Comparison of ENCODE assay signal across 2 cellular contexts in genomic region chr12:52953181-52953841, GRCh38.
A peak's percentile ranks its signal among the peaks of the same experiment; 100 is the strongest.
TF ChIP-seq lines count a peak whose summit lies in the region.

No MANE protein-coding gene starts in this region.

TF ChIP-seq in HCT116, 20 proteins besides CTCF, POLR2A, EP300 and RAD21:
- TF ChIP-seq POLR2AphosphoS5 (IDR thresholded peaks at IDR 0.05; ENCODE audit: low read depth, low read length), result peak; percentile 86
- no peak for TF ChIP-seq EGR1 (IDR thresholded peaks at IDR 0.05; ENCODE audit: low read depth)
- no peak for TF ChIP-seq SP1 (IDR thresholded peaks at IDR 0.05; ENCODE audit: low read depth)
- TF ChIP-seq ZBTB33 (IDR thresholded peaks at IDR 0.05; ENCODE audit: extremely low read depth, insufficient replicate concordance, low read length), result no peak
- no peak for TF ChIP-seq EZH2phosphoT487 (IDR thresholded peaks at IDR 0.05; ENCODE audit: borderline replicate concordance)
- no peak for TF ChIP-seq MAX (IDR thresholded peaks at IDR 0.05)

TF ChIP-seq in HepG2, 621 proteins besides CTCF, POLR2A, EP300 and RAD21 (continues in another document):
- TF ChIP-seq, protein P1, sequence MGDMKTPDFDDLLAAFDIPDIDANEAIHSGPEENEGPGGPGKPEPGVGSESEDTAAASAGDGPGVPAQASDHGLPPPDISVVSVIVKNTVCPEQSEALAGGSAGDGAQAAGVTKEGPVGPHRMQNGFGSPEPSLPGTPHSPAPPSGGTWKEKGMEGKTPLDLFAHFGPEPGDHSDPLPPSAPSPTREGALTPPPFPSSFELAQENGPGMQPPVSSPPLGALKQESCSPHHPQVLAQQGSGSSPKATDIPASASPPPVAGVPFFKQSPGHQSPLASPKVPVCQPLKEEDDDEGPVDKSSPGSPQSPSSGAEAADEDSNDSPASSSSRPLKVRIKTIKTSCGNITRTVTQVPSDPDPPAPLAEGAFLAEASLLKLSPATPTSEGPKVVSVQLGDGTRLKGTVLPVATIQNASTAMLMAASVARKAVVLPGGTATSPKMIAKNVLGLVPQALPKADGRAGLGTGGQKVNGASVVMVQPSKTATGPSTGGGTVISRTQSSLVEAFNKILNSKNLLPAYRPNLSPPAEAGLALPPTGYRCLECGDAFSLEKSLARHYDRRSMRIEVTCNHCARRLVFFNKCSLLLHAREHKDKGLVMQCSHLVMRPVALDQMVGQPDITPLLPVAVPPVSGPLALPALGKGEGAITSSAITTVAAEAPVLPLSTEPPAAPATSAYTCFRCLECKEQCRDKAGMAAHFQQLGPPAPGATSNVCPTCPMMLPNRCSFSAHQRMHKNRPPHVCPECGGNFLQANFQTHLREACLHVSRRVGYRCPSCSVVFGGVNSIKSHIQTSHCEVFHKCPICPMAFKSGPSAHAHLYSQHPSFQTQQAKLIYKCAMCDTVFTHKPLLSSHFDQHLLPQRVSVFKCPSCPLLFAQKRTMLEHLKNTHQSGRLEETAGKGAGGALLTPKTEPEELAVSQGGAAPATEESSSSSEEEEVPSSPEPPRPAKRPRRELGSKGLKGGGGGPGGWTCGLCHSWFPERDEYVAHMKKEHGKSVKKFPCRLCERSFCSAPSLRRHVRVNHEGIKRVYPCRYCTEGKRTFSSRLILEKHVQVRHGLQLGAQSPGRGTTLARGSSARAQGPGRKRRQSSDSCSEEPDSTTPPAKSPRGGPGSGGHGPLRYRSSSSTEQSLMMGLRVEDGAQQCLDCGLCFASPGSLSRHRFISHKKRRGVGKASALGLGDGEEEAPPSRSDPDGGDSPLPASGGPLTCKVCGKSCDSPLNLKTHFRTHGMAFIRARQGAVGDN (CRISPR knock-in tag; IDR thresholded peaks at IDR 0.05), result no peak
- TF ChIP-seq KMT2A (CRISPR knock-in tag; IDR thresholded peaks at IDR 0.05) (no peak), RBFOX2 (IDR thresholded peaks at IDR 0.05; ENCODE audit: low read depth, low read length) (peak; percentile 77), ZZZ3 (CRISPR knock-in tag; IDR thresholded peaks at IDR 0.05; ENCODE audit: borderline replicate concordance) (no peak), IKZF4 (CRISPR knock-in tag; IDR thresholded peaks at IDR 0.05; ENCODE audit: borderline replicate concordance, low read depth, not compliant biosample characterization) (no peak), ZNF207 (IDR thresholded peaks at IDR 0.05; ENCODE audit: borderline replicate concordance) (no peak), MEIS2 (CRISPR knock-in tag; IDR thresholded peaks at IDR 0.05) (no peak), RCOR2 (CRISPR knock-in tag; IDR thresholded peaks at IDR 0.05) (no peak), ARNT (IDR thresholded peaks at IDR 0.05) (no peak), ZNF260 (CRISPR knock-in tag; IDR thresholded peaks at IDR 0.05; ENCODE audit: borderline replicate concordance, low read depth) (no peak), CENPX (CRISPR knock-in tag; IDR thresholded peaks at IDR 0.05) (no peak), NR3C1 (CRISPR knock-in tag; IDR thresholded peaks at IDR 0.05) (no peak), SKIL (CRISPR knock-in tag; IDR thresholded peaks at IDR 0.05; ENCODE audit: borderline replicate concordance) (no peak), ZNF468 (CRISPR knock-in tag; IDR thresholded peaks at IDR 0.05) (no peak), ZNF557 (CRISPR knock-in tag; IDR thresholded peaks at IDR 0.05) (no peak), RBM22 (optimal IDR thresholded peaks at IDR 0.05; ENCODE audit: low read length) (peak; percentile 95), POLR2G (IDR thresholded peaks at IDR 0.05; ENCODE audit: low read depth, low read length) (peak; percentile 51), SNAPC4 (CRISPR knock-in tag; IDR thresholded peaks at IDR 0.05) (no peak), EHMT2 (IDR thresholded peaks at IDR 0.05; ENCODE audit: borderline replicate concordance, low read depth, low read length) (no peak), POLR2AphosphoS2 (IDR thresholded peaks at IDR 0.05; ENCODE audit: low read depth, low read length) (0 out of 2 replicates have a peak, but pooled peaks have one; percentile 69), ISL2 (CRISPR knock-in tag; IDR thresholded peaks at IDR 0.05) (no peak), ZNF101 (CRISPR knock-in tag; IDR thresholded peaks at IDR 0.05; ENCODE audit: borderline replicate concordance, low read depth) (no peak), MIER3 (CRISPR knock-in tag; IDR thresholded peaks at IDR 0.05; ENCODE audit: borderline replicate concordance) (no peak)
- TF ChIP-seq, protein P2, sequence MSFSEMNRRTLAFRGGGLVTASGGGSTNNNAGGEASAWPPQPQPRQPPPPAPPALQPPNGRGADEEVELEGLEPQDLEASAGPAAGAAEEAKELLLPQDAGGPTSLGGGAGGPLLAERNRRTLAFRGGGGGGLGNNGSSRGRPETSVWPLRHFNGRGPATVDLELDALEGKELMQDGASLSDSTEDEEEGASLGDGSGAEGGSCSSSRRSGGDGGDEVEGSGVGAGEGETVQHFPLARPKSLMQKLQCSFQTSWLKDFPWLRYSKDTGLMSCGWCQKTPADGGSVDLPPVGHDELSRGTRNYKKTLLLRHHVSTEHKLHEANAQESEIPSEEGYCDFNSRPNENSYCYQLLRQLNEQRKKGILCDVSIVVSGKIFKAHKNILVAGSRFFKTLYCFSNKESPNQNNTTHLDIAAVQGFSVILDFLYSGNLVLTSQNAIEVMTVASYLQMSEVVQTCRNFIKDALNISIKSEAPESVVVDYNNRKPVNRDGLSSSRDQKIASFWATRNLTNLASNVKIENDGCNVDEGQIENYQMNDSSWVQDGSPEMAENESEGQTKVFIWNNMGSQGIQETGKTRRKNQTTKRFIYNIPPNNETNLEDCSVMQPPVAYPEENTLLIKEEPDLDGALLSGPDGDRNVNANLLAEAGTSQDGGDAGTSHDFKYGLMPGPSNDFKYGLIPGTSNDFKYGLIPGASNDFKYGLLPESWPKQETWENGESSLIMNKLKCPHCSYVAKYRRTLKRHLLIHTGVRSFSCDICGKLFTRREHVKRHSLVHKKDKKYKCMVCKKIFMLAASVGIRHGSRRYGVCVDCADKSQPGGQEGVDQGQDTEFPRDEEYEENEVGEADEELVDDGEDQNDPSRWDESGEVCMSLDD (CRISPR knock-in tag; IDR thresholded peaks at IDR 0.05; ENCODE audit: borderline replicate concordance), result no peak
- TF ChIP-seq, protein P3, sequence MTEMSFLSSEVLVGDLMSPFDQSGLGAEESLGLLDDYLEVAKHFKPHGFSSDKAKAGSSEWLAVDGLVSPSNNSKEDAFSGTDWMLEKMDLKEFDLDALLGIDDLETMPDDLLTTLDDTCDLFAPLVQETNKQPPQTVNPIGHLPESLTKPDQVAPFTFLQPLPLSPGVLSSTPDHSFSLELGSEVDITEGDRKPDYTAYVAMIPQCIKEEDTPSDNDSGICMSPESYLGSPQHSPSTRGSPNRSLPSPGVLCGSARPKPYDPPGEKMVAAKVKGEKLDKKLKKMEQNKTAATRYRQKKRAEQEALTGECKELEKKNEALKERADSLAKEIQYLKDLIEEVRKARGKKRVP (CRISPR knock-in tag; IDR thresholded peaks at IDR 0.05), result no peak
- TF ChIP-seq, protein P4, sequence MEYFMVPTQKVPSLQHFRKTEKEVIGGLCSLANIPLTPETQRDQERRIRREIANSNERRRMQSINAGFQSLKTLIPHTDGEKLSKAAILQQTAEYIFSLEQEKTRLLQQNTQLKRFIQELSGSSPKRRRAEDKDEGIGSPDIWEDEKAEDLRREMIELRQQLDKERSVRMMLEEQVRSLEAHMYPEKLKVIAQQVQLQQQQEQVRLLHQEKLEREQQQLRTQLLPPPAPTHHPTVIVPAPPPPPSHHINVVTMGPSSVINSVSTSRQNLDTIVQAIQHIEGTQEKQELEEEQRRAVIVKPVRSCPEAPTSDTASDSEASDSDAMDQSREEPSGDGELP (IDR thresholded peaks at IDR 0.05; ENCODE audit: borderline replicate concordance, low read depth), result no peak
- TF ChIP-seq, protein P5, sequence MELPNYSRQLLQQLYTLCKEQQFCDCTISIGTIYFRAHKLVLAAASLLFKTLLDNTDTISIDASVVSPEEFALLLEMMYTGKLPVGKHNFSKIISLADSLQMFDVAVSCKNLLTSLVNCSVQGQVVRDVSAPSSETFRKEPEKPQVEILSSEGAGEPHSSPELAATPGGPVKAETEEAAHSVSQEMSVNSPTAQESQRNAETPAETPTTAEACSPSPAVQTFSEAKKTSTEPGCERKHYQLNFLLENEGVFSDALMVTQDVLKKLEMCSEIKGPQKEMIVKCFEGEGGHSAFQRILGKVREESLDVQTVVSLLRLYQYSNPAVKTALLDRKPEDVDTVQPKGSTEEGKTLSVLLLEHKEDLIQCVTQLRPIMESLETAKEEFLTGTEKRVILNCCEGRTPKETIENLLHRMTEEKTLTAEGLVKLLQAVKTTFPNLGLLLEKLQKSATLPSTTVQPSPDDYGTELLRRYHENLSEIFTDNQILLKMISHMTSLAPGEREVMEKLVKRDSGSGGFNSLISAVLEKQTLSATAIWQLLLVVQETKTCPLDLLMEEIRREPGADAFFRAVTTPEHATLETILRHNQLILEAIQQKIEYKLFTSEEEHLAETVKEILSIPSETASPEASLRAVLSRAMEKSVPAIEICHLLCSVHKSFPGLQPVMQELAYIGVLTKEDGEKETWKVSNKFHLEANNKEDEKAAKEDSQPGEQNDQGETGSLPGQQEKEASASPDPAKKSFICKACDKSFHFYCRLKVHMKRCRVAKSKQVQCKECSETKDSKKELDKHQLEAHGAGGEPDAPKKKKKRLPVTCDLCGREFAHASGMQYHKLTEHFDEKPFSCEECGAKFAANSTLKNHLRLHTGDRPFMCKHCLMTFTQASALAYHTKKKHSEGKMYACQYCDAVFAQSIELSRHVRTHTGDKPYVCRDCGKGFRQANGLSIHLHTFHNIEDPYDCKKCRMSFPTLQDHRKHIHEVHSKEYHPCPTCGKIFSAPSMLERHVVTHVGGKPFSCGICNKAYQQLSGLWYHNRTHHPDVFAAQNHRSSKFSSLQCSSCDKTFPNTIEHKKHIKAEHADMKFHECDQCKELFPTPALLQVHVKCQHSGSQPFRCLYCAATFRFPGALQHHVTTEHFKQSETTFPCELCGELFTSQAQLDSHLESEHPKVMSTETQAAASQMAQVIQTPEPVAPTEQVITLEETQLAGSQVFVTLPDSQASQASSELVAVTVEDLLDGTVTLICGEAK (IDR thresholded peaks at IDR 0.05), result no peak
- TF ChIP-seq, protein P5 (CRISPR knock-in tag; IDR thresholded peaks at IDR 0.05), result no peak
